ENCODE assay signal across 25 cellular contexts in genomic region chr5:128791312-128791711, GRCh38.
A peak's percentile ranks its signal among the peaks of the same experiment; 100 is the strongest.
DNase-seq lines count a peak whose midpoint lies in the region; ATAC-seq, FAIRE-seq and TF ChIP-seq lines count a peak whose summit lies in the region.
"Had no signal": no experiment of that assay in that cellular context is flagged by ENCODE, and none has a peak within 500 bp of the region (broad histone marks: within the 10 kb centered on the region; RNA-seq: fewer than 3 reads in every experiment).

No MANE protein-coding gene starts in this region.

- no peaks in the 10 kb centered on the region for H3K27me3 ChIP-seq in astrocyte (ENCODE audit: insufficient read depth, low read length)

- H3K9me3 ChIP-seq in HEK293 (ENCODE audit: control insufficient read depth, insufficient read depth, low read depth, low read length) (no peaks in the 10 kb centered on the region), astrocyte (ENCODE audit: insufficient read depth, low read depth, low read length) (no peaks in the 10 kb centered on the region)
- H3K9me3 ChIP-seq: BE2C had no signal

- CTCF ChIA-PET in HEK293 (lab: Yijun Ruan, JAX), result no interaction called here

- H3K27ac Mint-ChIP-seq in astrocyte (ENCODE audit: unreplicated experiment), result no peak overlapping the region
- peak overlapping the region in 2 of 3 experiments; percentile 20 to 35 for H3K27ac Mint-ChIP-seq in nephron
- H3K27ac Mint-ChIP-seq: CD4-positive, CD25-positive, alpha-beta regulatory T cell; CD8-positive, alpha-beta memory T cell; H9 had no signal

- H3K4me3 Mint-ChIP-seq in astrocyte (ENCODE audit: unreplicated experiment), result no peak overlapping the region
- no peak overlapping the region for H3K4me3 Mint-ChIP-seq in nephron
- H3K4me3 Mint-ChIP-seq: CD4-positive, CD25-positive, alpha-beta regulatory T cell; CD8-positive, alpha-beta memory T cell; H9 had no signal

- TF ChIP-seq CTCF in HEK293 (tag by site-specific recombination; IDR thresholded peaks at IDR 0.05) (no peak), astrocyte (IDR thresholded peaks at IDR 0.05; ENCODE audit: insufficient read depth, low read depth, low read length) (no peak), nephron (IDR thresholded peaks at IDR 0.05; ENCODE audit: unreplicated experiment in 3 of 3) (no peak)

- H3K4me3 ChIP-seq in HEK293 (ENCODE audit: low read depth, low read length), result no peak overlapping the region
- H3K4me3 ChIP-seq in astrocyte (ENCODE audit: insufficient read depth, low read depth, low read length), result no peak overlapping the region
- H3K4me3 ChIP-seq: K562 had no signal

- FAIRE-seq in astrocyte (lab: Jason Lieb, UNC), result no peak
- FAIRE-seq: A204.1, G401.6, H1, HTR-8/SVneo, K562 had no signal

- H3K9me3 Mint-ChIP-seq in astrocyte (ENCODE audit: unreplicated experiment) (no peaks in the 10 kb centered on the region), nephron (peaks cover 4% of the 10 kb centered on the region)

- no peaks in the 10 kb centered on the region for H3K4me1 Mint-ChIP-seq in astrocyte (ENCODE audit: low read depth, unreplicated experiment)
- peaks cover 14% of the 10 kb centered on the region for H3K4me1 Mint-ChIP-seq in nephron
- H3K4me1 Mint-ChIP-seq: CD4-positive, CD25-positive, alpha-beta regulatory T cell; CD8-positive, alpha-beta memory T cell; H9 had no signal

- POLR2A ChIA-PET in HEK293 (lab: Yijun Ruan, JAX), result no interaction called here

- H3K27ac ChIP-seq in HEK293 (ENCODE audit: extremely low read depth, low read depth, low read length), result no peak overlapping the region
- no peak overlapping the region for H3K27ac ChIP-seq in astrocyte (ENCODE audit: low read depth, low read length)

- H3K36me3 Mint-ChIP-seq in astrocyte (ENCODE audit: low read depth, unreplicated experiment), result no peaks in the 10 kb centered on the region
- no peaks in the 10 kb centered on the region for H3K36me3 Mint-ChIP-seq in nephron (ENCODE audit: low read depth)
- H3K36me3 Mint-ChIP-seq: CD4-positive, CD25-positive, alpha-beta regulatory T cell; CD8-positive, alpha-beta memory T cell had no signal

- H3K27me3 Mint-ChIP-seq in astrocyte (ENCODE audit: low read depth, unreplicated experiment) (peaks cover 2% of the 10 kb centered on the region), nephron (ENCODE audit: low read depth) (no peaks in the 10 kb centered on the region)
- H3K27me3 Mint-ChIP-seq: CD4-positive, CD25-positive, alpha-beta regulatory T cell; CD8-positive, alpha-beta memory T cell had no signal

- H3K36me3 ChIP-seq in HEK293 (ENCODE audit: control insufficient read depth in 2 of 2, insufficient read depth in 1 of 2, low read length in 2 of 2) (no peaks in the 10 kb centered on the region), astrocyte (ENCODE audit: insufficient read depth, low read length) (no peaks in the 10 kb centered on the region)
- H3K36me3 ChIP-seq: BE2C had no signal

- DNase-seq in astrocyte (ENCODE audit: low read depth), result peak; percentile 40
- DNase-seq in EL, result no peak
- no peak for DNase-seq in NCI-H510A treated with DMSO at 0.1 percent for 48 hours (lab: John Stamatoyannopoulos, UW)
- no peak for DNase-seq in KG1 (lab: John Stamatoyannopoulos, UW)
- DNase-seq: ACHN; BE2C; C1 segment of cervical spinal cord; CD4-positive, CD25-positive, alpha-beta regulatory T cell; CD8-positive, alpha-beta memory T cell; COR-L47; DMS 273 treated with DMSO at 0.1 percent for 48 hours; DMS53; DND-41; H9; IMR-90; Karpas-422 had no signal

- ATAC-seq in HG02870 (IDR thresholded peaks at IDR 0.05; ENCODE audit: unreplicated experiment) (peak; percentile 55), HG03045 (IDR thresholded peaks at IDR 0.05; ENCODE audit: unreplicated experiment) (no peak)
- ATAC-seq: K562 had no signal

- H2AFZ ChIP-seq in astrocyte (ENCODE audit: low read depth, low read length), result no peak overlapping the region

- no peak overlapping the region for H3K4me2 ChIP-seq in astrocyte (ENCODE audit: low read length)

- no peaks in the 10 kb centered on the region for H4K20me1 ChIP-seq in astrocyte (ENCODE audit: insufficient read depth, low read length)

- H3K4me1 ChIP-seq in HEK293 (ENCODE audit: control insufficient read depth, insufficient read depth, low read length) (no peaks in the 10 kb centered on the region), astrocyte (ENCODE audit: insufficient read depth, low read length) (no peaks in the 10 kb centered on the region)
- H3K4me1 ChIP-seq: BE2C had no signal

- no peak overlapping the region for H3K9ac ChIP-seq in astrocyte (ENCODE audit: low read length)

- H3K79me2 ChIP-seq in astrocyte (ENCODE audit: insufficient read depth, low read length), result no peaks in the 10 kb centered on the region

TF ChIP-seq in HEK293, 187 proteins besides CTCF, POLR2A, EP300 and RAD21:
- TF ChIP-seq SCRT2 (tag by site-specific recombination; IDR thresholded peaks at IDR 0.05), result 0 out of 2 replicates have a peak, but pooled peaks have one; percentile 26
- no peak for TF ChIP-seq ZNF830 (tag by site-specific recombination; IDR thresholded peaks at IDR 0.05; ENCODE audit: low read depth)
- no peak for TF ChIP-seq ZNF701 (tag by site-specific recombination; IDR thresholded peaks at IDR 0.05)
